In genomic region chr19:13972368-13973155, GRCh38 we compare ENCODE assay signal across 34 cellular contexts. TPM values are rescaled to one million over a fixed set of nuclear protein-coding genes. Genes with fewer than 3 reads are reported as not detected.
"Had no signal": no experiment of that assay in that cellular context is flagged by ENCODE, and none has a peak within 500 bp of the region (broad histone marks: within the 10 kb centered on the region; RNA-seq: fewer than 3 reads in every experiment).

No MANE protein-coding gene starts in this region.

- H3K79me2 ChIP-seq: hepatocyte had no signal

- H3K27ac ChIP-seq: brain microvascular endothelial cell, coronary artery, gastroesophageal sphincter, hepatocyte, right atrium auricular region, suprapubic skin, tibial artery, upper lobe of right lung had no signal

- H3K9me3 Mint-ChIP-seq: activated CD4-positive, alpha-beta memory T cell treated with anti-CD3 and anti-CD28 coated beads for 36 hours; activated CD4-positive, alpha-beta T cell treated with anti-CD3 and anti-CD28 coated beads, Interleukin-2, amount 10 ng/mL, durations not matched to agents 24 days and 14 days; activated naive CD4-positive, alpha-beta T cell treated with anti-CD3 and anti-CD28 coated beads for 36 hours; activated T-helper 1 cell treated with anti-CD3 and anti-CD28 coated beads, Interleukin-12 subunit alpha, Interleukin-12 subunit beta, Interleukin-2, Interleukin-4 antibody, amounts not matched to agents 30 ng/mL and 10 ng/mL and 1 ng/mL, durations not matched to agents 14 hours and 24 hours and 36 hours; nephron progenitor cell had no signal

- H3K9me3 ChIP-seq: gastroesophageal sphincter, right atrium auricular region, suprapubic skin, tibial artery, upper lobe of right lung had no signal

- FAIRE-seq: astrocyte had no signal

- H3K4me3 ChIP-seq: coronary artery, dorsolateral prefrontal cortex, gastroesophageal sphincter, hepatocyte, right atrium auricular region, smooth muscle cell, suprapubic skin, tibial artery, upper lobe of right lung had no signal

- DNase-seq: activated CD4-positive, alpha-beta memory T cell treated with anti-CD3 and anti-CD28 coated beads for 36 hours; activated CD4-positive, alpha-beta T cell treated with anti-CD3 and anti-CD28 coated beads, Interleukin-2, amount 10 ng/mL, durations not matched to agents 24 days and 14 days; activated CD8-positive, alpha-beta memory T cell treated with anti-CD3 and anti-CD28 coated beads, Interleukin-2, amount 50 U/mL, for 4 hours; activated effector memory CD4-positive, alpha-beta T cell treated with anti-CD3 and anti-CD28 coated beads, Interleukin-2, amount 50 U/mL, for 16 hours; activated naive CD4-positive, alpha-beta T cell treated with anti-CD3 and anti-CD28 coated beads for 36 hours; activated T-cell treated with anti-CD3 and anti-CD28 coated beads, Interleukin-2, amount 50 U/mL, for 1 hour; amniotic stem cell; brain microvascular endothelial cell; dorsolateral prefrontal cortex; effector memory CD4-positive, alpha-beta T cell; erythroblast; islet precursor cell; left ventricle myocardium superior; nephron progenitor cell; stimulated activated CD4-positive, alpha-beta T cell treated with anti-CD3 and anti-CD28 coated beads, Interleukin-2, amount 100 ng/mL, for 24 hours; stimulated activated naive CD4-positive, alpha-beta T cell; tibial artery; upper lobe of right lung had no signal

- H3K4me2 ChIP-seq: hepatocyte, smooth muscle cell had no signal

- H3K4me3 Mint-ChIP-seq: activated CD4-positive, alpha-beta memory T cell treated with anti-CD3 and anti-CD28 coated beads for 36 hours; activated CD4-positive, alpha-beta T cell treated with anti-CD3 and anti-CD28 coated beads, Interleukin-2, amount 10 ng/mL, durations not matched to agents 24 days and 14 days; activated naive CD4-positive, alpha-beta T cell treated with anti-CD3 and anti-CD28 coated beads for 36 hours; activated T-helper 1 cell treated with anti-CD3 and anti-CD28 coated beads, Interleukin-12 subunit alpha, Interleukin-12 subunit beta, Interleukin-2, Interleukin-4 antibody, amounts not matched to agents 30 ng/mL and 10 ng/mL and 1 ng/mL, durations not matched to agents 14 hours and 24 hours and 36 hours; nephron progenitor cell had no signal

- H3K27me3 Mint-ChIP-seq: activated CD4-positive, alpha-beta memory T cell treated with anti-CD3 and anti-CD28 coated beads for 36 hours; activated CD4-positive, alpha-beta T cell treated with anti-CD3 and anti-CD28 coated beads, Interleukin-2, amount 10 ng/mL, durations not matched to agents 24 days and 14 days had no signal

- H3K27me3 ChIP-seq: brain microvascular endothelial cell, dorsolateral prefrontal cortex, gastroesophageal sphincter, hepatocyte, right atrium auricular region, suprapubic skin, tibial artery, upper lobe of right lung had no signal

- ATAC-seq: activated CD4-positive, CD25-positive, alpha-beta regulatory T cell treated with anti-CD3 and anti-CD28 coated beads, Interleukin-2, amount 50 U/mL, for 24 hours; gastroesophageal sphincter; left ventricle myocardium superior had no signal

- H3K27ac Mint-ChIP-seq: activated CD4-positive, alpha-beta memory T cell treated with anti-CD3 and anti-CD28 coated beads for 36 hours; activated CD4-positive, alpha-beta T cell treated with anti-CD3 and anti-CD28 coated beads, Interleukin-2, amount 10 ng/mL, durations not matched to agents 24 days and 14 days; activated naive CD4-positive, alpha-beta T cell treated with anti-CD3 and anti-CD28 coated beads for 36 hours; activated T-helper 1 cell treated with anti-CD3 and anti-CD28 coated beads, Interleukin-12 subunit alpha, Interleukin-12 subunit beta, Interleukin-2, Interleukin-4 antibody, amounts not matched to agents 30 ng/mL and 10 ng/mL and 1 ng/mL, durations not matched to agents 14 hours and 24 hours and 36 hours; nephron progenitor cell had no signal

- H3K4me1 ChIP-seq: gastroesophageal sphincter, upper lobe of right lung had no signal

- H2AFZ ChIP-seq: hepatocyte had no signal

RNA-seq across cellular contexts. Expression of gene PODNL1, which starts 34.3 kb away (rescaled TPM):
- total RNA-seq: activated CD4-positive, alpha-beta T cell treated with anti-CD3 and anti-CD28 coated beads, Interleukin-2, amount 10 ng/mL, durations not matched to agents 24 days and 14 days; activated T-helper 1 cell treated with anti-CD3 and anti-CD28 coated beads, Interleukin-12 subunit alpha, Interleukin-12 subunit beta, Interleukin-2, Interleukin-4 antibody, amounts not matched to agents 30 ng/mL and 10 ng/mL and 1 ng/mL, durations not matched to agents 14 hours and 24 hours and 36 hours; lung microvascular endothelial cell; omental fat pad had no signal

RNA-seq across cellular contexts. Expression of gene RLN3, which starts 55.4 kb away (rescaled TPM):
- total RNA-seq: activated CD4-positive, alpha-beta memory T cell treated with anti-CD3 and anti-CD28 coated beads for 36 hours; activated CD4-positive, alpha-beta T cell treated with anti-CD3 and anti-CD28 coated beads, Interleukin-2, amount 10 ng/mL, durations not matched to agents 24 days and 14 days; activated CD8-positive, alpha-beta memory T cell treated with anti-CD3 and anti-CD28 coated beads for 36 hours; activated naive CD4-positive, alpha-beta T cell treated with anti-CD3 and anti-CD28 coated beads for 36 hours; activated T-helper 1 cell treated with anti-CD3 and anti-CD28 coated beads, Interleukin-12 subunit alpha, Interleukin-12 subunit beta, Interleukin-2, Interleukin-4 antibody, amounts not matched to agents 30 ng/mL and 10 ng/mL and 1 ng/mL, durations not matched to agents 14 hours and 24 hours and 36 hours; astrocyte; cardiac septum; cerebellum; dorsolateral prefrontal cortex; gastroesophageal sphincter; hepatocyte; left ventricle myocardium superior; lung microvascular endothelial cell; mucosa of gallbladder; omental fat pad; pulmonary artery endothelial cell; right atrium auricular region; smooth muscle cell; suprapubic skin; upper lobe of right lung had no signal
- polyA plus RNA-seq: hepatocyte, smooth muscle cell had no signal
